41 cellular contexts compared by ENCODE assay signal in genomic region chr1:62572476-62572875, GRCh38. TPM values are rescaled to one million over a fixed set of nuclear protein-coding genes. Genes with fewer than 3 reads are reported as not detected.
"Had no signal": no experiment of that assay in that cellular context is flagged by ENCODE, and none has a peak within 500 bp of the region (broad histone marks: within the 10 kb centered on the region; RNA-seq: fewer than 3 reads in every experiment).

No MANE protein-coding gene starts in this region.

- H3K4me1 Mint-ChIP-seq: activated naive CD4-positive, alpha-beta T cell treated with anti-CD3 and anti-CD28 coated beads, Interleukin-2, amount 10 ng/mL, durations not matched to agents 7 days and 5 days; activated naive CD4-positive, alpha-beta T cell treated with anti-CD3 and anti-CD28 coated beads, Interleukin-2, amount 50 U/mL, for 24 hours; activated naive CD8-positive, alpha-beta T cell treated with anti-CD3 and anti-CD28 coated beads for 36 hours; activated naive CD8-positive, alpha-beta T cell treated with anti-CD3 and anti-CD28 coated beads, Interleukin-2, amount 10 ng/mL, durations not matched to agents 7 days and 5 days; activated naive CD8-positive, alpha-beta T cell treated with anti-CD3 and anti-CD28 coated beads, Interleukin-2, amount 50 U/mL, for 24 hours; activated T-helper 17 cell treated with anti-CD3 and anti-CD28 coated beads, Interleukin-2, amount 50 U/mL, for 72 hours; brain had no signal

- H3K36me3 Mint-ChIP-seq: activated naive CD4-positive, alpha-beta T cell treated with anti-CD3 and anti-CD28 coated beads, Interleukin-2, amount 10 ng/mL, durations not matched to agents 7 days and 5 days had no signal

- H3K27me3 Mint-ChIP-seq: activated naive CD4-positive, alpha-beta T cell treated with anti-CD3 and anti-CD28 coated beads, Interleukin-2, amount 10 ng/mL, durations not matched to agents 7 days and 5 days; activated naive CD4-positive, alpha-beta T cell treated with anti-CD3 and anti-CD28 coated beads, Interleukin-2, amount 50 U/mL, for 24 hours; activated naive CD8-positive, alpha-beta T cell; activated naive CD8-positive, alpha-beta T cell treated with anti-CD3 and anti-CD28 coated beads for 36 hours; activated naive CD8-positive, alpha-beta T cell treated with anti-CD3 and anti-CD28 coated beads, Interleukin-2, amount 10 ng/mL, durations not matched to agents 7 days and 5 days; activated naive CD8-positive, alpha-beta T cell treated with anti-CD3 and anti-CD28 coated beads, Interleukin-2, amount 50 U/mL, for 24 hours; activated T-cell treated with anti-CD3 and anti-CD28 coated beads, Interleukin-2, amount 50 U/mL, for 24 hours; activated T-helper 17 cell treated with anti-CD3 and anti-CD28 coated beads, Interleukin-2, amount 50 U/mL, for 72 hours; central memory CD8-positive, alpha-beta T cell had no signal

- H3K27ac Mint-ChIP-seq: activated naive CD4-positive, alpha-beta T cell treated with anti-CD3 and anti-CD28 coated beads for 36 hours; activated naive CD4-positive, alpha-beta T cell treated with anti-CD3 and anti-CD28 coated beads, Interleukin-2, amount 10 ng/mL, durations not matched to agents 7 days and 5 days; activated naive CD4-positive, alpha-beta T cell treated with anti-CD3 and anti-CD28 coated beads, Interleukin-2, amount 50 U/mL, for 24 hours; activated naive CD8-positive, alpha-beta T cell; activated naive CD8-positive, alpha-beta T cell treated with anti-CD3 and anti-CD28 coated beads for 36 hours; activated naive CD8-positive, alpha-beta T cell treated with anti-CD3 and anti-CD28 coated beads, Interleukin-2, amount 10 ng/mL, durations not matched to agents 7 days and 5 days; activated naive CD8-positive, alpha-beta T cell treated with anti-CD3 and anti-CD28 coated beads, Interleukin-2, amount 50 U/mL, for 24 hours; activated T-cell treated with anti-CD3 and anti-CD28 coated beads, Interleukin-2, amount 50 U/mL, for 24 hours; activated T-cell treated with anti-CD3 and anti-CD28 coated beads, Interleukin-2, amount 50 U/mL, for 72 hours; activated T-helper 1 cell treated with anti-CD3 and anti-CD28 coated beads, Interleukin-12 subunit alpha, Interleukin-12 subunit beta, Interleukin-2, Interleukin-4 antibody, amounts not matched to agents 30 ng/mL and 10 ng/mL and 1 ng/mL, durations not matched to agents 14 hours and 24 hours and 36 hours; activated T-helper 17 cell treated with anti-CD3 and anti-CD28 coated beads, Interleukin-2, amount 50 U/mL, for 72 hours; activated T-helper 2 cell treated with anti-CD3 and anti-CD28 coated beads, Interferon-gamma antibody, Interleukin-2, Interleukin-4, amounts not matched to agents 10 μg/mL and 5 μg/mL and 100 μg/mL, durations not matched to agents 14 hours and 24 hours and 36 hours; brain had no signal

- FAIRE-seq: astrocyte, bronchial epithelial cell had no signal

- H3K4me1 ChIP-seq: adrenal gland, ascending aorta, body of pancreas, breast epithelium had no signal

- H3K4me3 ChIP-seq: adrenal gland, ascending aorta, body of pancreas, breast epithelium, cardiac muscle cell had no signal

- H3K27me3 ChIP-seq: adrenal gland, ascending aorta, body of pancreas, brain microvascular endothelial cell, breast epithelium, cardiac muscle cell had no signal

- H3K27ac ChIP-seq: adrenal gland, ascending aorta, body of pancreas, brain microvascular endothelial cell, breast epithelium, cardiac muscle cell had no signal

- H3K9me3 ChIP-seq: adrenal gland, body of pancreas had no signal

- H3K4me3 Mint-ChIP-seq: activated naive CD4-positive, alpha-beta T cell treated with anti-CD3 and anti-CD28 coated beads for 36 hours; activated naive CD4-positive, alpha-beta T cell treated with anti-CD3 and anti-CD28 coated beads, Interleukin-2, amount 10 ng/mL, durations not matched to agents 7 days and 5 days; activated naive CD4-positive, alpha-beta T cell treated with anti-CD3 and anti-CD28 coated beads, Interleukin-2, amount 50 U/mL, for 24 hours; activated naive CD8-positive, alpha-beta T cell; activated naive CD8-positive, alpha-beta T cell treated with anti-CD3 and anti-CD28 coated beads for 36 hours; activated naive CD8-positive, alpha-beta T cell treated with anti-CD3 and anti-CD28 coated beads, Interleukin-2, amount 10 ng/mL, durations not matched to agents 7 days and 5 days; activated naive CD8-positive, alpha-beta T cell treated with anti-CD3 and anti-CD28 coated beads, Interleukin-2, amount 50 U/mL, for 24 hours; activated T-cell treated with anti-CD3 and anti-CD28 coated beads, Interleukin-2, amount 50 U/mL, for 24 hours; activated T-cell treated with anti-CD3 and anti-CD28 coated beads, Interleukin-2, amount 50 U/mL, for 4 hours; activated T-cell treated with anti-CD3 and anti-CD28 coated beads, Interleukin-2, amount 50 U/mL, for 72 hours; activated T-helper 1 cell treated with anti-CD3 and anti-CD28 coated beads, Interleukin-12 subunit alpha, Interleukin-12 subunit beta, Interleukin-2, Interleukin-4 antibody, amounts not matched to agents 30 ng/mL and 10 ng/mL and 1 ng/mL, durations not matched to agents 14 hours and 24 hours and 36 hours; activated T-helper 17 cell treated with anti-CD3 and anti-CD28 coated beads, Interleukin-2, amount 50 U/mL, for 72 hours; brain; central memory CD8-positive, alpha-beta T cell had no signal

- H3K36me3 ChIP-seq: breast epithelium had no signal

- ATAC-seq: activated naive CD4-positive, alpha-beta T cell treated with anti-CD3 and anti-CD28 coated beads, Interleukin-2, amount 50 U/mL, for 72 hours; activated naive CD8-positive, alpha-beta T cell treated with anti-CD3 and anti-CD28 coated beads, Interleukin-2, amount 50 U/mL, for 24 hours; activated T-cell treated with anti-CD3 and anti-CD28 coated beads, Interleukin-2, amount 50 U/mL, for 4 hours; activated T-cell treated with anti-CD3 and anti-CD28 coated beads, Interleukin-2, amount 50 U/mL, for 72 hours; activated T-helper 17 cell treated with anti-CD3 and anti-CD28 coated beads, Interleukin-2, amount 50 U/mL, for 72 hours; body of pancreas had no signal

- DNase-seq: activated effector memory CD4-positive, alpha-beta T cell treated with anti-CD3 and anti-CD28 coated beads, Interleukin-2, amount 50 U/mL, for 16 hours; activated effector memory CD4-positive, alpha-beta T cell treated with Interleukin-2 at 50 U/mL for 16 hours; activated gamma-delta T cell; activated gamma-delta T cell treated with Interleukin-2 at 50 U/mL for 16 hours; activated naive CD4-positive, alpha-beta T cell; activated naive CD4-positive, alpha-beta T cell treated with anti-CD3 and anti-CD28 coated beads for 36 hours; activated naive CD4-positive, alpha-beta T cell treated with anti-CD3 and anti-CD28 coated beads, Interleukin-2, amount 10 ng/mL, durations not matched to agents 7 days and 5 days; activated naive CD4-positive, alpha-beta T cell treated with anti-CD3 and anti-CD28 coated beads, Interleukin-2, amount 50 U/mL, for 16 hours; activated naive CD4-positive, alpha-beta T cell treated with Interleukin-2 at 50 U/mL for 16 hours; activated naive CD8-positive, alpha-beta T cell treated with anti-CD3 and anti-CD28 coated beads for 36 hours; activated naive CD8-positive, alpha-beta T cell treated with anti-CD3 and anti-CD28 coated beads, Interleukin-2, amount 10 ng/mL, durations not matched to agents 7 days and 5 days; activated naive CD8-positive, alpha-beta T cell treated with anti-CD3 and anti-CD28 coated beads, Interleukin-2, amount 50 U/mL, for 24 hours; activated T-cell treated with anti-CD3 and anti-CD28 coated beads, Interleukin-2, amount 50 U/mL, for 24 hours; activated T-cell treated with anti-CD3 and anti-CD28 coated beads, Interleukin-2, amount 50 U/mL, for 4 hours; activated T-cell treated with anti-CD3 and anti-CD28 coated beads, Interleukin-2, amount 50 U/mL, for 48 hours; activated T-cell treated with anti-CD3 and anti-CD28 coated beads, Interleukin-2, amount 50 U/mL, for 72 hours; adrenal gland; amniotic stem cell; amygdala; anterior cingulate cortex; aorta; body of pancreas; brain microvascular endothelial cell; caudate nucleus; central memory CD4-positive, alpha-beta T cell; cerebellar nuclear complex had no signal

RNA-seq across cellular contexts. Expression of gene ANGPTL3, which starts 24.8 kb away (rescaled TPM):
- total RNA-seq: activated naive CD4-positive, alpha-beta T cell treated with anti-CD3 and anti-CD28 coated beads for 36 hours; activated naive CD4-positive, alpha-beta T cell treated with anti-CD3 and anti-CD28 coated beads, Interleukin-2, amount 50 U/mL, for 72 hours; activated naive CD8-positive, alpha-beta T cell treated with anti-CD3 and anti-CD28 coated beads for 36 hours; activated naive CD8-positive, alpha-beta T cell treated with anti-CD3 and anti-CD28 coated beads, Interleukin-2, amount 10 ng/mL, durations not matched to agents 7 days and 5 days; activated T-cell treated with anti-CD3 and anti-CD28 coated beads, Interleukin-2, amount 50 U/mL, for 4 hours; activated T-cell treated with anti-CD3 and anti-CD28 coated beads, Interleukin-2, amount 50 U/mL, for 72 hours; activated T-helper 1 cell treated with anti-CD3 and anti-CD28 coated beads, Interleukin-12 subunit alpha, Interleukin-12 subunit beta, Interleukin-2, Interleukin-4 antibody, amounts not matched to agents 30 ng/mL and 10 ng/mL and 1 ng/mL, durations not matched to agents 14 hours and 24 hours and 36 hours; activated T-helper 17 cell treated with anti-CD3 and anti-CD28 coated beads, Interleukin-2, amount 50 U/mL, for 72 hours; activated T-helper 2 cell treated with anti-CD3 and anti-CD28 coated beads, Interferon-gamma antibody, Interleukin-2, Interleukin-4, amounts not matched to agents 10 μg/mL and 5 μg/mL and 100 μg/mL, durations not matched to agents 14 hours and 24 hours and 36 hours; aorta; ascending aorta; astrocyte; breast epithelium; bronchial epithelial cell; cardiac muscle cell; cardiac septum; cerebellum had no signal
